ENCODE assay signal across 1 cellular context in genomic region chr19:47518139-47518538, GRCh38.
TF ChIP-seq lines count a peak whose summit lies in the region.

No MANE protein-coding gene starts in this region.

TF ChIP-seq in GM12878, 131 proteins besides CTCF, POLR2A, EP300 and RAD21 (continued from another document):
- peak; percentile 83 for TF ChIP-seq IRF5 (IDR thresholded peaks at IDR 0.05; ENCODE audit: borderline replicate concordance)
- TF ChIP-seq YY1 (IDR thresholded peaks at IDR 0.05; ENCODE audit: low read depth, low read length) = no peak
- TF ChIP-seq MEF2B (IDR thresholded peaks at IDR 0.05; ENCODE audit: partially characterized antibody, poor library complexity, severe bottlenecking) = peak; percentile 68
- TF ChIP-seq, protein P1, sequence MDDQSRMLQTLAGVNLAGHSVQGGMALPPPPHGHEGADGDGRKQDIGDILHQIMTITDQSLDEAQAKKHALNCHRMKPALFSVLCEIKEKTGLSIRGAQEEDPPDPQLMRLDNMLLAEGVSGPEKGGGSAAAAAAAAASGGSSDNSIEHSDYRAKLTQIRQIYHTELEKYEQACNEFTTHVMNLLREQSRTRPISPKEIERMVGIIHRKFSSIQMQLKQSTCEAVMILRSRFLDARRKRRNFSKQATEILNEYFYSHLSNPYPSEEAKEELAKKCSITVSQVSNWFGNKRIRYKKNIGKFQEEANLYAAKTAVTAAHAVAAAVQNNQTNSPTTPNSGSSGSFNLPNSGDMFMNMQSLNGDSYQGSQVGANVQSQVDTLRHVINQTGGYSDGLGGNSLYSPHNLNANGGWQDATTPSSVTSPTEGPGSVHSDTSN (IDR thresholded peaks at IDR 0.05; ENCODE audit: insufficient replicate concordance, low read depth, low read length) = peak; percentile 77
- peak; percentile 100 for TF ChIP-seq RUNX3 (IDR thresholded peaks at IDR 0.05; ENCODE audit: low read length)
- peak; percentile 97 for TF ChIP-seq IKZF1 (conservative IDR thresholded peaks at IDR 0.05)
- TF ChIP-seq ZBED1 (IDR thresholded peaks at IDR 0.05; ENCODE audit: borderline replicate concordance) = peak; percentile 86; the same call in 1 of the 2 replicates
- TF ChIP-seq, protein P2, sequence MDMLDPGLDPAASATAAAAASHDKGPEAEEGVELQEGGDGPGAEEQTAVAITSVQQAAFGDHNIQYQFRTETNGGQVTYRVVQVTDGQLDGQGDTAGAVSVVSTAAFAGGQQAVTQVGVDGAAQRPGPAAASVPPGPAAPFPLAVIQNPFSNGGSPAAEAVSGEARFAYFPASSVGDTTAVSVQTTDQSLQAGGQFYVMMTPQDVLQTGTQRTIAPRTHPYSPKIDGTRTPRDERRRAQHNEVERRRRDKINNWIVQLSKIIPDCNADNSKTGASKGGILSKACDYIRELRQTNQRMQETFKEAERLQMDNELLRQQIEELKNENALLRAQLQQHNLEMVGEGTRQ (IDR thresholded peaks at IDR 0.05; ENCODE audit: borderline replicate concordance, low read depth, low read length) = no peak
- TF ChIP-seq, protein P3, sequence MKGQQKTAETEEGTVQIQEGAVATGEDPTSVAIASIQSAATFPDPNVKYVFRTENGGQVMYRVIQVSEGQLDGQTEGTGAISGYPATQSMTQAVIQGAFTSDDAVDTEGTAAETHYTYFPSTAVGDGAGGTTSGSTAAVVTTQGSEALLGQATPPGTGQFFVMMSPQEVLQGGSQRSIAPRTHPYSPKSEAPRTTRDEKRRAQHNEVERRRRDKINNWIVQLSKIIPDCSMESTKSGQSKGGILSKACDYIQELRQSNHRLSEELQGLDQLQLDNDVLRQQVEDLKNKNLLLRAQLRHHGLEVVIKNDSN (IDR thresholded peaks at IDR 0.05; ENCODE audit: borderline replicate concordance, extremely low read length, insufficient read depth, low read depth, low read length) = no peak
- TF ChIP-seq, protein P4, sequence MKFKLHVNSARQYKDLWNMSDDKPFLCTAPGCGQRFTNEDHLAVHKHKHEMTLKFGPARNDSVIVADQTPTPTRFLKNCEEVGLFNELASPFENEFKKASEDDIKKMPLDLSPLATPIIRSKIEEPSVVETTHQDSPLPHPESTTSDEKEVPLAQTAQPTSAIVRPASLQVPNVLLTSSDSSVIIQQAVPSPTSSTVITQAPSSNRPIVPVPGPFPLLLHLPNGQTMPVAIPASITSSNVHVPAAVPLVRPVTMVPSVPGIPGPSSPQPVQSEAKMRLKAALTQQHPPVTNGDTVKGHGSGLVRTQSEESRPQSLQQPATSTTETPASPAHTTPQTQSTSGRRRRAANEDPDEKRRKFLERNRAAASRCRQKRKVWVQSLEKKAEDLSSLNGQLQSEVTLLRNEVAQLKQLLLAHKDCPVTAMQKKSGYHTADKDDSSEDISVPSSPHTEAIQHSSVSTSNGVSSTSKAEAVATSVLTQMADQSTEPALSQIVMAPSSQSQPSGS (IDR thresholded peaks at IDR 0.05; ENCODE audit: low read length) = peak; percentile 79; the same call in 1 of the 2 replicates
- peak; percentile 87 for TF ChIP-seq FOXM1 (IDR thresholded peaks at IDR 0.05; ENCODE audit: low read depth, low read length)
- TF ChIP-seq MEF2A (IDR thresholded peaks at IDR 0.05; ENCODE audit: insufficient read depth, low read depth, low read length) = peak; percentile 56
- TF ChIP-seq RELB (IDR thresholded peaks at IDR 0.05; ENCODE audit: low read depth) = peak; percentile 91
- TF ChIP-seq ZNF622 (IDR thresholded peaks at IDR 0.05) = no peak
- no peak for TF ChIP-seq SREBF2 (IDR thresholded peaks at IDR 0.05; ENCODE audit: low read length)
- no peak for TF ChIP-seq STAT1 (conservative IDR thresholded peaks at IDR 0.05)
